9 cellular contexts compared by ENCODE assay signal in the genomic region with DNA sequence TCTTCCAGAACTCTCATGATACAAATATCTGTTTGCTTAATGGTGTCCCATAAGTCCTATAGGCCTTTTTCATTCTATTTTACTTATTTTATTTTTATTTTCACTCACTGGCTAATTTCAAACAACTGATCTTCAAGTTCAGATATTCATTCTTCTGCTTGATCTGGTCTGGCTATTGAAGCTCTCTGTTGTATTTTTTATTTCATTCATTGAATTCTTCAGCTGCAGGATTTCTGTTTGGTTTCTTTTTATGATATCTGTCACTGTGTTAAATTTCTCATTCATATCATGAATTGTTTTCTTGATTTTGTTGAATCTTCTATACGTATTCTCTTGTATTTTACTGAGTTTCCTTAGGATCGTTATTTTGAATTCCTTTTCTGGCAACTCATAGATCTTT. TPM values are rescaled to one million over a fixed set of nuclear protein-coding genes. Genes with fewer than 3 reads are reported as not detected.
"Had no signal": no experiment of that assay in that cellular context is flagged by ENCODE, and none has a peak within 500 bp of the region (broad histone marks: within the 10 kb centered on the region; RNA-seq: fewer than 3 reads in every experiment).

No MANE protein-coding gene starts in this region.

- H3K4me2 ChIP-seq: KMS-11 had no signal

- H3K27ac ChIP-seq: HL-60, KMS-11 had no signal

- DNase-seq: IMR-90, KBM-7, KG1 had no signal

- FAIRE-seq: HTR-8/SVneo had no signal

- H3K9ac ChIP-seq: KMS-11 had no signal

RNA-seq across cellular contexts. Expression of gene OR10A3, which starts 2.6 kb away (rescaled TPM):
- total RNA-seq: HT-29, HT1080, IMR-90 had no signal
- polyA plus RNA-seq: IgD-negative memory B cell had no signal

RNA-seq across cellular contexts. Expression of gene OR10A6, which starts 13.1 kb away (rescaled TPM):
- total RNA-seq: HT-29, IMR-90 had no signal
- polyA plus RNA-seq: IgD-negative memory B cell had no signal

RNA-seq across cellular contexts. Expression of gene NLRP10, which starts 21.1 kb away (rescaled TPM):
- total RNA-seq: HT-29 had no signal
- polyA plus RNA-seq: IgD-negative memory B cell had no signal
